1 cellular context compared by ENCODE assay signal in the genomic region with DNA sequence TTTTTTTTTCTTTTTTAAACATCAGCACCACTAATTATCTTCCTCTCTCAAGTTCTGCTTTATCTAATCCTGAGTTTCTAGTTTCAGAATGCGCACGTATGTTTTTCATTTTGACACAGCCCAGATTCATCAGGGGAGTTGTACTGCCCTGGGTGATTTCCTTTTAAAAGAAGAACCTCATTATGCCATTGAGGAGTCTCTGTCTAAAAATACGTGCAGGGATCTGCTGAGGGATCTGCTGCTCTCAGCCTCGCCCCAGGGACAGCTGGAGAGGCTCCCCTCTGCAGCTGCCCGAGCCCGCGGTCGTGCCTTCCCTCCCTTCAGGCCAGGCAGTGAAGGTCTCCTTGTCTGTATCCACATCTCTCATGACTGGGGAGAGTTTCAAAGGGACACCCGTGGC.
TF ChIP-seq lines count a peak whose summit lies in the region.

No MANE protein-coding gene starts in this region.

TF ChIP-seq in GM12878, 131 proteins besides CTCF, POLR2A, EP300 and RAD21 (continued from another document):
- TF ChIP-seq, protein P1, sequence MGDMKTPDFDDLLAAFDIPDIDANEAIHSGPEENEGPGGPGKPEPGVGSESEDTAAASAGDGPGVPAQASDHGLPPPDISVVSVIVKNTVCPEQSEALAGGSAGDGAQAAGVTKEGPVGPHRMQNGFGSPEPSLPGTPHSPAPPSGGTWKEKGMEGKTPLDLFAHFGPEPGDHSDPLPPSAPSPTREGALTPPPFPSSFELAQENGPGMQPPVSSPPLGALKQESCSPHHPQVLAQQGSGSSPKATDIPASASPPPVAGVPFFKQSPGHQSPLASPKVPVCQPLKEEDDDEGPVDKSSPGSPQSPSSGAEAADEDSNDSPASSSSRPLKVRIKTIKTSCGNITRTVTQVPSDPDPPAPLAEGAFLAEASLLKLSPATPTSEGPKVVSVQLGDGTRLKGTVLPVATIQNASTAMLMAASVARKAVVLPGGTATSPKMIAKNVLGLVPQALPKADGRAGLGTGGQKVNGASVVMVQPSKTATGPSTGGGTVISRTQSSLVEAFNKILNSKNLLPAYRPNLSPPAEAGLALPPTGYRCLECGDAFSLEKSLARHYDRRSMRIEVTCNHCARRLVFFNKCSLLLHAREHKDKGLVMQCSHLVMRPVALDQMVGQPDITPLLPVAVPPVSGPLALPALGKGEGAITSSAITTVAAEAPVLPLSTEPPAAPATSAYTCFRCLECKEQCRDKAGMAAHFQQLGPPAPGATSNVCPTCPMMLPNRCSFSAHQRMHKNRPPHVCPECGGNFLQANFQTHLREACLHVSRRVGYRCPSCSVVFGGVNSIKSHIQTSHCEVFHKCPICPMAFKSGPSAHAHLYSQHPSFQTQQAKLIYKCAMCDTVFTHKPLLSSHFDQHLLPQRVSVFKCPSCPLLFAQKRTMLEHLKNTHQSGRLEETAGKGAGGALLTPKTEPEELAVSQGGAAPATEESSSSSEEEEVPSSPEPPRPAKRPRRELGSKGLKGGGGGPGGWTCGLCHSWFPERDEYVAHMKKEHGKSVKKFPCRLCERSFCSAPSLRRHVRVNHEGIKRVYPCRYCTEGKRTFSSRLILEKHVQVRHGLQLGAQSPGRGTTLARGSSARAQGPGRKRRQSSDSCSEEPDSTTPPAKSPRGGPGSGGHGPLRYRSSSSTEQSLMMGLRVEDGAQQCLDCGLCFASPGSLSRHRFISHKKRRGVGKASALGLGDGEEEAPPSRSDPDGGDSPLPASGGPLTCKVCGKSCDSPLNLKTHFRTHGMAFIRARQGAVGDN (IDR thresholded peaks at IDR 0.05): no peak
- TF ChIP-seq BCL3 (IDR thresholded peaks at IDR 0.05; ENCODE audit: borderline replicate concordance, insufficient read depth, low read depth, low read length, poor library complexity, severe bottlenecking): no peak
TF ChIP-seq in GM12878: peak in this region for 42.
